Comparison of ENCODE assay signal across 1 cellular context in genomic region chr12:44774815-44775411, GRCh38.
TF ChIP-seq lines count a peak whose summit lies in the region.

No MANE protein-coding gene starts in this region.

TF ChIP-seq in H1, 55 proteins besides CTCF, POLR2A, EP300 and RAD21:
- TF ChIP-seq TEAD4 (IDR thresholded peaks at IDR 0.05; ENCODE audit: low read depth, low read length) (peak; percentile 65), PHF8 (conservative IDR thresholded peaks at IDR 0.05; ENCODE audit: low read depth, low read length) (no peak), MAFK (IDR thresholded peaks at IDR 0.05; ENCODE audit: low read depth, low read length) (no peak), ASH2L (IDR thresholded peaks at IDR 0.05; ENCODE audit: low read length) (no peak), YY1 (IDR thresholded peaks at IDR 0.05; ENCODE audit: low read depth, low read length) (0 out of 2 replicates have a peak, but pooled peaks have one; percentile 23)
